Comparison of ENCODE assay signal across 19 cellular contexts in the genomic region with DNA sequence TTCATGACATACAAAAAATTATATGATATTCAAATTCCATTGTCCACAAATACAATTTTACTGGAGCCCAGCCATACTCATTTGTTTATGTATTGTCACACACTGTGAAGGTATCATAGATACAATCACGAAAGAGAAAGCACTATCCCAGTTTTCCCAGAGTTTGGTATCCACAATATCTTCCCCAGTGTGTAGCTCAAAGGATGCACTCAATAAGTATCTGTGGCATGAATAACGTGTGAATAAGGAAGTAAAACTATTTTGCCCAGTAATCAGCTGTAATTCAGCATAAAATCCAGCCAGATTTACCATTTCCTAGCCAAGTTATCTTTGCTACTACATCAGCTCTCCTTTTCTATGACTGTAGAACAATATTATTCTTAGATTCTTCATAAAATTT.
DNase-seq lines count a peak whose midpoint lies in the region; TF ChIP-seq lines count a peak whose summit lies in the region.
"Had no signal": no experiment of that assay in that cellular context is flagged by ENCODE, and none has a peak within 500 bp of the region (broad histone marks: within the 10 kb centered on the region; RNA-seq: fewer than 3 reads in every experiment).

No MANE protein-coding gene starts in this region.

- H3K36me3 ChIP-seq in GM23248 (ENCODE audit: low read depth) = no peaks in the 10 kb centered on the region
- no peaks in the 10 kb centered on the region for H3K36me3 ChIP-seq in endocrine pancreas (ENCODE audit: control insufficient read depth, insufficient read depth, low read length)
- no peaks in the 10 kb centered on the region for H3K36me3 ChIP-seq in thyroid gland
- H3K36me3 ChIP-seq: BE2C had no signal

- TF ChIP-seq POLR2A in thyroid gland (IDR thresholded peaks at IDR 0.05) = no peak
- no peak for TF ChIP-seq POLR2A in erythroblast (IDR thresholded peaks at IDR 0.05; ENCODE audit: low read length)

- H3K9ac ChIP-seq in GM23248 = no peak overlapping the region
- H3K9ac ChIP-seq in endocrine pancreas (ENCODE audit: control insufficient read depth, insufficient read depth, low read length) = no peak overlapping the region
- H3K9ac ChIP-seq: SK-N-SH had no signal

- H3K4me3 ChIP-seq in GM23248 (peak overlapping the region; percentile 32), endocrine pancreas (ENCODE audit: control insufficient read depth, insufficient read depth, low read length) (peak overlapping the region; percentile 65), fibroblast of the aortic adventitia (ENCODE audit: low read depth, low read length) (no peak overlapping the region), thyroid gland (replicated peaks in 1 of 3) (no peak overlapping the region)

- H3K27me3 ChIP-seq in GM23248 (replicated peaks; ENCODE audit: insufficient read depth) = no peaks in the 10 kb centered on the region
- no peaks in the 10 kb centered on the region for H3K27me3 ChIP-seq in endocrine pancreas (ENCODE audit: control insufficient read depth, insufficient read depth, low read length)
- no peaks in the 10 kb centered on the region for H3K27me3 ChIP-seq in thyroid gland
- H3K27me3 ChIP-seq: BE2C had no signal

- H3K79me2 ChIP-seq in GM23248 (ENCODE audit: insufficient read depth) = no peaks in the 10 kb centered on the region

- TF ChIP-seq CTCF in fibroblast of the aortic adventitia (IDR thresholded peaks at IDR 0.05; ENCODE audit: insufficient read depth, low read length) (no peak), thyroid gland (IDR thresholded peaks at IDR 0.05) (no peak)

- H3K27ac ChIP-seq in GM23248 = no peak overlapping the region
- peak overlapping the region in 2 of 3 donors; percentile 37 to 70 for H3K27ac ChIP-seq in thyroid gland
- H3K27ac ChIP-seq: RWPE1 had no signal

- peak overlapping the region; percentile 48 for H2AFZ ChIP-seq in GM23248

- H3F3A ChIP-seq in GM23248 (ENCODE audit: insufficient read depth) = 0 out of 2 replicates have a peak, but pooled peaks cover 7% of the 10 kb centered on the region

- in situ Hi-C loops in GM23248 (cut with MboI) = no loop called here

- DNase-seq in GM23248 (peak; percentile 38), fibroblast of the aortic adventitia (ENCODE audit: low read depth) (peak; percentile 26), thyroid gland (no peak), globus pallidus (ENCODE audit: low spot score) (no peak), NCI-H510A (lab: John Stamatoyannopoulos, UW) (no peak), erythroblast (lab: John Stamatoyannopoulos, UW) (no peak), NCI-H446 (lab: John Stamatoyannopoulos, UW) (no peak)
- DNase-seq: BE2C, Calu3, DMS79 treated with DMSO at 0.1 percent for 48 hours, KBM-7, MV-4-11, NCI-H1105, NCI-H146, NCI-H2029, SIG-M5, SK-N-SH had no signal

- H3K4me2 ChIP-seq in GM23248 (ENCODE audit: unreplicated experiment) = peak overlapping the region; percentile 62
- H3K4me2 ChIP-seq: SK-N-SH had no signal

- H3K9me2 ChIP-seq in GM23248 (ENCODE audit: insufficient read depth) = no peaks in the 10 kb centered on the region
- H3K9me2 ChIP-seq: SK-N-SH had no signal

- H4K20me1 ChIP-seq in GM23248 (ENCODE audit: insufficient read depth) = no peaks in the 10 kb centered on the region

- H3K9me3 ChIP-seq in GM23248 (ENCODE audit: low read depth) = no peaks in the 10 kb centered on the region
- no peaks in the 10 kb centered on the region for H3K9me3 ChIP-seq in endocrine pancreas (ENCODE audit: control insufficient read depth, low read length)
- no peaks in the 10 kb centered on the region for H3K9me3 ChIP-seq in thyroid gland
- H3K9me3 ChIP-seq: BE2C, SK-N-SH had no signal

- 18 to 19% methylated on average over 2 of the region's 2 CpGs for WGBS in GM23248 (ENCODE audit: low coverage in 1 of 2, low lambda C conversion rate in 2 of 2, missing lambda C conversion rate in 2 of 2), 2 experiments
- WGBS in thyroid gland, 2 donors = 45 to 63% methylated on average over 2 of the region's 2 CpGs

- H3K4me1 ChIP-seq in GM23248 (ENCODE audit: insufficient read depth) (peaks cover 20% of the 10 kb centered on the region), endocrine pancreas (ENCODE audit: control insufficient read depth, insufficient read depth, low read length) (peaks cover 9% of the 10 kb centered on the region), thyroid gland (peaks cover 26 to 35% of the 10 kb centered on the region in 2 donors)
- H3K4me1 ChIP-seq: BE2C had no signal

- intact Hi-C loops in thyroid gland (cut with DNase I) = no loop called here

Comparison
In these comparisons a context has a peak if more than half of its experiments do, and no peak if none do; other contexts are left out.
1. DNase-seq: peak in GM23248 (single experiment) and fibroblast of the aortic adventitia (single experiment); none in thyroid gland (0 of 2), globus pallidus (single experiment), NCI-H510A (single experiment), erythroblast (0 of 2) and NCI-H446 (0 of 2).
2. H3K4me3 ChIP-seq: peak in GM23248 (single experiment) and endocrine pancreas (single experiment); none in fibroblast of the aortic adventitia (single experiment) and thyroid gland (0 of 3).